Comparison of ENCODE assay signal across 8 cellular contexts in genomic region chr2:118224144-118224887, GRCh38.
A peak's percentile ranks its signal among the peaks of the same experiment; 100 is the strongest.
DNase-seq lines count a peak whose midpoint lies in the region; ATAC-seq, FAIRE-seq and TF ChIP-seq lines count a peak whose summit lies in the region.

No MANE protein-coding gene starts in this region.

- intact Hi-C loops in lower lobe of right lung (cut with DNase I) (loop anchor here (10.0 kb wide), 1 partner anchor 630 kb away; no protein-coding TSS in a partner anchor), posterior cingulate gyrus (cut with DNase I) (no loop called here)

- H3K9me3 ChIP-seq in NT2/D1 (ENCODE audit: insufficient read depth, low read length) (no peaks in the 10 kb centered on the region), astrocyte (ENCODE audit: insufficient read depth, low read depth, low read length) (no peaks in the 10 kb centered on the region), lower lobe of right lung (no peaks in the 10 kb centered on the region)

- peak overlapping the region; percentile 53 for H3K27ac Mint-ChIP-seq in astrocyte (ENCODE audit: unreplicated experiment)
- H3K27ac Mint-ChIP-seq in stimulated activated naive CD8-positive, alpha-beta T cell treated with anti-CD3 and anti-CD28 coated beads, Interleukin-15, Interleukin-2, amounts not matched to agents 100 ng/mL and 50 ng/mL, for 24 hours: peak overlapping the region; percentile 53

- ATAC-seq in GM21737 (IDR thresholded peaks at IDR 0.05; ENCODE audit: unreplicated experiment): peak; percentile 45
- peak; percentile 61 to 66 for ATAC-seq in lower lobe of right lung

- H3K9ac ChIP-seq in NT2/D1 (ENCODE audit: insufficient read length, low read depth) (peak overlapping the region; percentile 76), astrocyte (ENCODE audit: low read length) (peak overlapping the region; percentile 58)

- H3K4me1 Mint-ChIP-seq in astrocyte (ENCODE audit: low read depth, unreplicated experiment): peaks cover 4% of the 10 kb centered on the region
- peaks cover 21% of the 10 kb centered on the region for H3K4me1 Mint-ChIP-seq in stimulated activated naive CD8-positive, alpha-beta T cell treated with anti-CD3 and anti-CD28 coated beads, Interleukin-15, Interleukin-2, amounts not matched to agents 100 ng/mL and 50 ng/mL, for 24 hours (ENCODE audit: low read depth)

- H3K4me2 ChIP-seq in astrocyte (ENCODE audit: low read length): peak overlapping the region; percentile 90

- H3K4me3 ChIP-seq in NT2/D1 (ENCODE audit: insufficient read length, low read depth) (peak overlapping the region; percentile 52), astrocyte (ENCODE audit: insufficient read depth, low read depth, low read length) (peak overlapping the region; percentile 49), lower lobe of right lung (peak overlapping the region; percentile 52)

- H2AFZ ChIP-seq in astrocyte (ENCODE audit: low read depth, low read length): peak overlapping the region; percentile 72

- FAIRE-seq in astrocyte (lab: Jason Lieb, UNC): no peak

- no peaks in the 10 kb centered on the region for H4K20me1 ChIP-seq in astrocyte (ENCODE audit: insufficient read depth, low read length)

- H3K9me3 Mint-ChIP-seq in astrocyte (ENCODE audit: unreplicated experiment): peaks cover 2% of the 10 kb centered on the region
- no peaks in the 10 kb centered on the region for H3K9me3 Mint-ChIP-seq in stimulated activated naive CD8-positive, alpha-beta T cell treated with anti-CD3 and anti-CD28 coated beads, Interleukin-15, Interleukin-2, amounts not matched to agents 100 ng/mL and 50 ng/mL, for 24 hours

- no peaks in the 10 kb centered on the region for H3K36me3 Mint-ChIP-seq in astrocyte (ENCODE audit: low read depth, unreplicated experiment)
- no peaks in the 10 kb centered on the region for H3K36me3 Mint-ChIP-seq in stimulated activated naive CD8-positive, alpha-beta T cell treated with anti-CD3 and anti-CD28 coated beads, Interleukin-15, Interleukin-2, amounts not matched to agents 100 ng/mL and 50 ng/mL, for 24 hours (ENCODE audit: low read depth)

- H3K27me3 ChIP-seq in NT2/D1 (ENCODE audit: insufficient read depth, insufficient read length): peaks cover 31% of the 10 kb centered on the region
- H3K27me3 ChIP-seq in astrocyte (ENCODE audit: insufficient read depth, low read length): peaks cover 59% of the 10 kb centered on the region
- H3K27me3 ChIP-seq in lower lobe of right lung (ENCODE audit: low read depth): peaks cover 73% of the 10 kb centered on the region

- H3K36me3 ChIP-seq in NT2/D1 (ENCODE audit: insufficient read depth, insufficient read length, low read length) (no peaks in the 10 kb centered on the region), astrocyte (ENCODE audit: insufficient read depth, low read length) (no peaks in the 10 kb centered on the region), lower lobe of right lung (no peaks in the 10 kb centered on the region)

- peaks cover 39% of the 10 kb centered on the region for H3K27me3 Mint-ChIP-seq in astrocyte (ENCODE audit: low read depth, unreplicated experiment)
- H3K27me3 Mint-ChIP-seq in stimulated activated naive CD8-positive, alpha-beta T cell treated with anti-CD3 and anti-CD28 coated beads, Interleukin-15, Interleukin-2, amounts not matched to agents 100 ng/mL and 50 ng/mL, for 24 hours: peaks cover 79% of the 10 kb centered on the region

- peak overlapping the region; percentile 85 for H3K4me3 Mint-ChIP-seq in astrocyte (ENCODE audit: unreplicated experiment)
- H3K4me3 Mint-ChIP-seq in stimulated activated naive CD8-positive, alpha-beta T cell treated with anti-CD3 and anti-CD28 coated beads, Interleukin-15, Interleukin-2, amounts not matched to agents 100 ng/mL and 50 ng/mL, for 24 hours: peak overlapping the region; percentile 84

- H3K4me1 ChIP-seq in NT2/D1 (ENCODE audit: insufficient read depth, insufficient read length): peaks cover 5% of the 10 kb centered on the region
- no peaks in the 10 kb centered on the region for H3K4me1 ChIP-seq in astrocyte (ENCODE audit: insufficient read depth, low read length)
- H3K4me1 ChIP-seq in lower lobe of right lung: peaks cover 18% of the 10 kb centered on the region

- H3K79me2 ChIP-seq in astrocyte (ENCODE audit: insufficient read depth, low read length): no peaks in the 10 kb centered on the region

- H3K27ac ChIP-seq in astrocyte (ENCODE audit: low read depth, low read length) (no peak overlapping the region), lower lobe of right lung (peak overlapping the region; percentile 46)

- DNase-seq in GM10266 (ENCODE audit: extremely low spot score) (peak; percentile 61), NT2/D1 (ENCODE audit: low read depth, low spot score) (peak; percentile 25), astrocyte (ENCODE audit: low read depth) (no peak), lower lobe of right lung (peak; percentile 49), posterior cingulate gyrus (no peak), COLO668 (lab: John Stamatoyannopoulos, UW; ENCODE audit: unreplicated experiment) (no peak)

- TF ChIP-seq CTCF in GM10266 (IDR thresholded peaks at IDR 0.05; ENCODE audit: control insufficient read depth, insufficient read depth, low read depth, missing control alignments) (no peak), astrocyte (IDR thresholded peaks at IDR 0.05; ENCODE audit: insufficient read depth, low read depth, low read length) (no peak), lower lobe of right lung (IDR thresholded peaks at IDR 0.05) (no peak)

Comparison
In these comparisons a context has a peak if more than half of its experiments do, and no peak if none do; other contexts are left out.
1. DNase-seq: peak in GM10266 (single experiment), NT2/D1 (single experiment) and lower lobe of right lung (single experiment); none in astrocyte (single experiment), posterior cingulate gyrus (0 of 10) and COLO668 (single experiment).
2. Peak in every context shown above with its lines, with median percentiles within 50 percentile points of each other: H3K4me3 ChIP-seq.